In the genomic region with DNA sequence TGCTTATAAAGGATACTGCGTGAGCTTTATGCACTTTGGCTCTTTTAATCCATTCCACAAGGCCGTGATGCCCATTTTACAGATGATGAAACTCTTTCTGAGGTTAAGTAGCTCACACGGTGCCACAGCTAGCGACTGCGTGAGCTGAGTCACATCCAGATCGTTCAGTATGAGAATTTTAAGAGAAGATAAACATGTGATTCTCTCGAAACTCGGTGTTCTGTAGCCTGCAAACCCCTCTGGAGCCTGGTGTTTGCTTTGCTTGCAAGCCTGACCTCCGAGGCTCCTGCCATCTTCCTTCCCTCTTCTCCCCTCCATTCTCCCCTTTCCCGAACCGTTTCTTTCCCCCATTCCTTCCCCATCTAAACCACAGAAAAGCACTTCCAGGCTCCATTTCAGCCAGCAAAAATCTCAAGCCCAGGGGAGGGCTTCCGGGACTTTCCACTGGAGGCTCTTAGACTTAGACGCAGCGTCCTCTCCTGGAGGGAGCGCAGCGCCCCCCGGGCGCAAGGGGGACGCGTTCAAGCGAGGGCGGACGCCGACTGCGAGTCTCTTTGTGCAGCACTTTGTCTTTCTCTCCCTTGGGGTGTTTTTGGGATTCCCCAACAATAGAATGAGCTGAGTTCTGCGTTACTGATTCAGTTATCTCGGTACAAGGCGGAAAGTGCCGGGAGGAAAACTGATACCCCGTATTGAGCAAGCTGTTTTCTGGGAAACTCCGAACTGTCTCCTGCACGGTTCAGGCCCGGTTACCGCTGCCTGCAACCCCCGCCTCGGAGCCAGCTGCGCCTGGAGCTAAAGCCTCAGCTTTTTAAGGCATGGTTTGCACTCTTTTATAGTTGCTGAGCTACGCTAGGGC, we compare ENCODE assay signal across 9 cellular contexts. TPM values are rescaled to one million over a fixed set of nuclear protein-coding genes. Genes with fewer than 3 reads are reported as not detected.
A peak's percentile ranks its signal among the peaks of the same experiment; 100 is the strongest.
DNase-seq lines count a peak whose midpoint lies in the region; ATAC-seq lines count a peak whose summit lies in the region.
"Had no signal": no experiment of that assay in that cellular context is flagged by ENCODE, and none has a peak within 500 bp of the region (broad histone marks: within the 10 kb centered on the region; RNA-seq: fewer than 3 reads in every experiment).

No MANE protein-coding gene starts in this region.

- H3K27ac Mint-ChIP-seq in central memory CD8-positive, alpha-beta T cell (ENCODE audit: low read depth), result no peak overlapping the region
- no peak overlapping the region for H3K27ac Mint-ChIP-seq in memory B cell
- H3K27ac Mint-ChIP-seq in immature natural killer cell, result no peak overlapping the region

- H3K9me3 Mint-ChIP-seq in central memory CD8-positive, alpha-beta T cell, result no peaks in the 10 kb centered on the region
- H3K9me3 Mint-ChIP-seq in memory B cell (no peaks in the 10 kb centered on the region), immature natural killer cell (peaks cover 0 to 6% (median 0%) of the 10 kb centered on the region in 6 donors)

- H3K36me3 ChIP-seq in thymus (ENCODE audit: control insufficient read depth, insufficient read depth), result no peaks in the 10 kb centered on the region
- H3K36me3 ChIP-seq: BLaER1 had no signal

- ATAC-seq in GM21447 (IDR thresholded peaks at IDR 0.05; ENCODE audit: unreplicated experiment) (peak; percentile 81), memory B cell (ENCODE audit: low read depth) (peak; percentile 77)
- no peak for ATAC-seq in central memory CD8-positive, alpha-beta T cell (replicated peaks; ENCODE audit: extremely low read depth, poor library complexity, severe bottlenecking)

- peak overlapping the region; percentile 59 for H3K27ac ChIP-seq in thymus (ENCODE audit: low read depth)
- H3K27ac ChIP-seq: BLaER1 had no signal

- DNase-seq in NCI-H1105 (lab: John Stamatoyannopoulos, UW), result peak; percentile 7
- no peak for DNase-seq in NCI-H1105 treated with DMSO at 0.1 percent for 48 hours (lab: John Stamatoyannopoulos, UW)
- DNase-seq in HuH-7.5 (ENCODE audit: low spot score), result peak; percentile 20
- no peak for DNase-seq in central memory CD8-positive, alpha-beta T cell (ENCODE audit: low spot score in 2 of 2)
- peak; percentile 7 to 16 for DNase-seq in memory B cell (ENCODE audit: low spot score in 2 of 2)
- DNase-seq in immature natural killer cell, result no peak

- H3K4me1 ChIP-seq in thymus (ENCODE audit: control insufficient read depth, insufficient read depth, low read length), result no peaks in the 10 kb centered on the region
- H3K4me1 ChIP-seq: BLaER1 had no signal

- no peak overlapping the region for H3K4me3 ChIP-seq in thymus (ENCODE audit: low read length)
- H3K4me3 ChIP-seq: BLaER1 had no signal

- H3K4me3 Mint-ChIP-seq in central memory CD8-positive, alpha-beta T cell, result peak overlapping the region; percentile 10
- H3K4me3 Mint-ChIP-seq in memory B cell, result peak overlapping the region; percentile 73
- H3K4me3 Mint-ChIP-seq in immature natural killer cell, result no peak overlapping the region

- H3K36me3 Mint-ChIP-seq in central memory CD8-positive, alpha-beta T cell (ENCODE audit: insufficient read depth), result no peaks in the 10 kb centered on the region
- H3K36me3 Mint-ChIP-seq in memory B cell (no peaks in the 10 kb centered on the region), immature natural killer cell (peaks cover 0 to 6% (median 2%) of the 10 kb centered on the region in 3 donors)

- no peaks in the 10 kb centered on the region for H3K27me3 ChIP-seq in thymus (ENCODE audit: control insufficient read depth, insufficient read depth)

- H3K27me3 Mint-ChIP-seq in central memory CD8-positive, alpha-beta T cell, result peaks cover 84% of the 10 kb centered on the region
- peaks cover 19% of the 10 kb centered on the region for H3K27me3 Mint-ChIP-seq in memory B cell
- H3K27me3 Mint-ChIP-seq in immature natural killer cell (ENCODE audit: low read depth in 3 of 3), result peaks cover 0 to 40% (median 10%) of the 10 kb centered on the region in 3 donors

- peaks cover 7% of the 10 kb centered on the region for H3K4me1 Mint-ChIP-seq in central memory CD8-positive, alpha-beta T cell
- H3K4me1 Mint-ChIP-seq in memory B cell (peaks cover 13% of the 10 kb centered on the region), immature natural killer cell (no peaks in the 10 kb centered on the region)

- WGBS in thymus, result 21% methylated on average over 38 of the region's 38 CpGs

- no peaks in the 10 kb centered on the region for H3K9me3 ChIP-seq in thymus (ENCODE audit: control insufficient read depth)
- H3K9me3 ChIP-seq: BLaER1 had no signal

RNA-seq across cellular contexts. Expression of gene CYP1B1, which starts 38.0 kb away (rescaled TPM):
- 40.8 TPM for polyA plus RNA-seq in thymus
- polyA plus RNA-seq in immature natural killer cell, result 1 to 10 TPM in 2 of 3 donors, under 1 TPM in 1; 0.49 to 1.7 (median 1.2) TPM

Comparison
In these comparisons a context has a peak if more than half of its experiments do, and no peak if none do; other contexts are left out.
1. DNase-seq: peak in NCI-H1105 (single experiment), HuH-7.5 (single experiment) and memory B cell (2 of 2); none in NCI-H1105 treated with DMSO at 0.1 percent for 48 hours (single experiment), central memory CD8-positive, alpha-beta T cell (0 of 2) and immature natural killer cell (0 of 3).
2. H3K4me3 Mint-ChIP-seq: peak in central memory CD8-positive, alpha-beta T cell (single experiment) and memory B cell (single experiment); none in immature natural killer cell (0 of 5).
3. RNA of gene CYP1B1, which starts 38.0 kb away (polyA plus RNA-seq): 40.8 TPM in thymus (single experiment); 0.49 to 1.7 TPM in immature natural killer cell; every median in the first group is over 10 times any median in the second.